ENCODE assay signal across 9 cellular contexts in the genomic region with DNA sequence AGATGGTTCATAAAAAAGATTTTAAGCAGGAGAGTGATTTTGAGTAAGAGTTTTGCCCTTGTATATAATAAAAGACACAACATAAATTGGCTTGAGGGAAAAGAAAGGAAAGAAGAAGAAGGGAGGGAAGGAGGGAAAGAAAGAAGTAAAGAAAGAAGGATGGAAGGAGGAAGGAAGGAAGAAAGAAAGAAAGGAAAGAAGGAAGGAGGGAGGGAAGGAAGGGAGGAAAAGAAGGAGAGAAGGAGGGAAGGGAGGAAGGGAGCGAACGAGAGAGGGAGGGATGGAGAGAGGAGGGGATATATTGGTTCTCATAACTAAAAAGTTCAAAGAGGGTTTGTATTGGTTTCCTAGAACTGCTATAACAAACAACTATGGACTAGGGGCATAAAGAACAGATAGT.
"Had no signal": no experiment of that assay in that cellular context is flagged by ENCODE, and none has a peak within 500 bp of the region (broad histone marks: within the 10 kb centered on the region; RNA-seq: fewer than 3 reads in every experiment).

No MANE protein-coding gene starts in this region.

- H3K4me3 Mint-ChIP-seq: IgD-negative memory B cell had no signal

- H3K27ac ChIP-seq: HL-60, KMS-11 had no signal

- H3K9ac ChIP-seq: KMS-11 had no signal

- DNase-seq: IMR-90, Karpas-422, KBM-7, KG1 had no signal

- FAIRE-seq: HepG2, HTR-8/SVneo had no signal

- H3K4me2 ChIP-seq: KMS-11 had no signal

- ATAC-seq: HepG2 had no signal

- H3K27ac Mint-ChIP-seq: IgD-negative memory B cell had no signal

- H3K36me3 Mint-ChIP-seq: IgD-negative memory B cell had no signal
